ENCODE assay signal across 19 cellular contexts in genomic region chr15:85489773-85490493, GRCh38.
DNase-seq lines count a peak whose midpoint lies in the region; ATAC-seq and TF ChIP-seq lines count a peak whose summit lies in the region.
"Had no signal": no experiment of that assay in that cellular context is flagged by ENCODE, and none has a peak within 500 bp of the region (broad histone marks: within the 10 kb centered on the region; RNA-seq: fewer than 3 reads in every experiment).

No MANE protein-coding gene starts in this region.

- H3K4me3 Mint-ChIP-seq in CD4-positive, alpha-beta memory T cell: peak overlapping the region in 3 of 8 donors; percentile 13 to 41 (median 22)
- H3K4me3 Mint-ChIP-seq: WTC11 had no signal

- H3K9me3 ChIP-seq in CD4-positive, alpha-beta memory T cell (ENCODE audit: control insufficient read depth in 1 of 2, low read length in 2 of 2): no peaks in the 10 kb centered on the region
- H3K9me3 ChIP-seq in OCI-LY3 (ENCODE audit: insufficient read depth, low read length) (no peaks in the 10 kb centered on the region), A673 (ENCODE audit: low read depth, low read length, poor library complexity, severe bottlenecking) (no peaks in the 10 kb centered on the region), body of pancreas (no peaks in the 10 kb centered on the region)
- H3K9me3 ChIP-seq: BE2C, breast epithelium had no signal

- 74 to 77% methylated on average over 3 of the region's 3 CpGs for WGBS in body of pancreas, 2 donors

- peaks cover 3% of the 10 kb centered on the region for H3K36me3 ChIP-seq in CD4-positive, alpha-beta memory T cell (ENCODE audit: insufficient read depth, low read length)
- H3K36me3 ChIP-seq in OCI-LY3 (replicated peaks; ENCODE audit: low read depth, low read length): no peaks in the 10 kb centered on the region
- no peaks in the 10 kb centered on the region for H3K36me3 ChIP-seq in A673 (ENCODE audit: insufficient read depth, low read length, poor library complexity, severe bottlenecking)
- no peaks in the 10 kb centered on the region for H3K36me3 ChIP-seq in body of pancreas (replicated peaks in 1 of 2; ENCODE audit: insufficient read depth in 1 of 2, low read depth in 2 of 2)
- H3K36me3 ChIP-seq: BE2C, breast epithelium had no signal

- H3K4me1 ChIP-seq in CD4-positive, alpha-beta memory T cell (ENCODE audit: insufficient read depth, low read length): peaks cover 47% of the 10 kb centered on the region
- H3K4me1 ChIP-seq in OCI-LY3 (ENCODE audit: low read length): peaks cover 48% of the 10 kb centered on the region
- H3K4me1 ChIP-seq in A673 (ENCODE audit: insufficient read depth, low read length, poor library complexity, severe bottlenecking): peaks cover 11% of the 10 kb centered on the region
- peaks cover 14% of the 10 kb centered on the region for H3K4me1 ChIP-seq in body of pancreas
- H3K4me1 ChIP-seq: breast epithelium had no signal

- CTCF ChIA-PET in CD4-positive, alpha-beta memory T cell (lab: Charles Lee; ENCODE audit: partially characterized antibody): interaction anchor here (0.6 to 5.0 kb wide), 9 partner anchors 11 to 1291 kb away, joined by 3 to 36 read pairs (median 6); no protein-coding TSS in a partner anchor
- CTCF ChIA-PET in A673 (lab: Charles Lee): interaction anchor here (1.5 kb wide), 1 partner anchor 10 kb away, joined by 4 read pairs; no protein-coding TSS in a partner anchor

- POLR2A ChIA-PET in CD4-positive, alpha-beta memory T cell (lab: Charles Lee; ENCODE audit: partially characterized antibody): interaction anchor here (0.9 kb wide), 2 partner anchors 10 to 17 kb away, joined by 3 read pairs; no protein-coding TSS in a partner anchor
- POLR2A ChIA-PET in A673 (lab: Charles Lee; ENCODE audit: low non-redundant PET): no interaction called here

- H3K36me3 Mint-ChIP-seq in CD4-positive, alpha-beta memory T cell: peaks cover 21 to 24% of the 10 kb centered on the region in 2 donors
- H3K36me3 Mint-ChIP-seq: WTC11 had no signal

- peaks cover 53% of the 10 kb centered on the region for H4K20me1 ChIP-seq in OCI-LY3 (ENCODE audit: insufficient read depth, low read length)

- no peak overlapping the region for H2AFZ ChIP-seq in OCI-LY3 (ENCODE audit: low read depth, low read length)

- H3K9me3 Mint-ChIP-seq in CD4-positive, alpha-beta memory T cell: no peaks in the 10 kb centered on the region
- H3K9me3 Mint-ChIP-seq: WTC11 had no signal

- no peak for DNase-seq in CD4-positive, alpha-beta memory T cell
- DNase-seq in kidney tubule cell (ENCODE audit: low spot score): peak; percentile 38
- no peak for DNase-seq in A673 (ENCODE audit: low spot score)
- DNase-seq in body of pancreas: no peak
- DNase-seq in posterior cingulate gyrus: no peak
- DNase-seq: activated naive CD4-positive, alpha-beta T cell treated with anti-CD3 and anti-CD28 coated beads, Interleukin-2, amount 50 U/mL, for 16 hours; BE2C; DMS79 treated with DMSO at 0.1 percent for 48 hours; effector memory CD4-positive, alpha-beta T cell; NCI-H1092; RPMI8226; substantia nigra; SW 1271 had no signal

- H3K79me2 ChIP-seq in OCI-LY3 (ENCODE audit: low read length): no peaks in the 10 kb centered on the region

- no peaks in the 10 kb centered on the region for H3K27me3 Mint-ChIP-seq in CD4-positive, alpha-beta memory T cell

- H3K4me1 Mint-ChIP-seq in CD4-positive, alpha-beta memory T cell: peaks cover 52 to 72% (median 60%) of the 10 kb centered on the region in 4 donors

- H3K27me3 ChIP-seq in CD4-positive, alpha-beta memory T cell (ENCODE audit: insufficient read depth, low read length): no peaks in the 10 kb centered on the region
- H3K27me3 ChIP-seq in OCI-LY3 (ENCODE audit: low read depth, low read length) (0 out of 2 replicates have a peak, but pooled peaks cover 3% of the 10 kb centered on the region), A673 (replicated peaks; ENCODE audit: insufficient read depth, low read depth, low read length, poor library complexity) (no peaks in the 10 kb centered on the region), body of pancreas (no peaks in the 10 kb centered on the region)
- H3K27me3 ChIP-seq: BE2C, breast epithelium had no signal

- no peak overlapping the region for H3K27ac ChIP-seq in CD4-positive, alpha-beta memory T cell (ENCODE audit: low read depth, low read length)
- H3K27ac ChIP-seq in OCI-LY3 (ENCODE audit: low read length): no peak overlapping the region
- H3K27ac ChIP-seq in A673 (ENCODE audit: low read depth, low read length, poor library complexity, severe bottlenecking): no peak overlapping the region
- H3K27ac ChIP-seq in body of pancreas: no peak overlapping the region

- no peak overlapping the region for H3K4me3 ChIP-seq in CD4-positive, alpha-beta memory T cell (ENCODE audit: low read length in 2 of 2)
- H3K4me3 ChIP-seq in OCI-LY3 (ENCODE audit: low read length): no peak overlapping the region
- H3K4me3 ChIP-seq in A673 (ENCODE audit: low read depth, low read length, poor library complexity, severe bottlenecking): no peak overlapping the region
- no peak overlapping the region for H3K4me3 ChIP-seq in body of pancreas
- H3K4me3 ChIP-seq: breast epithelium, K562 had no signal

- ATAC-seq in GM18508 (IDR thresholded peaks at IDR 0.05; ENCODE audit: insufficient read depth, unreplicated experiment): peak; percentile 35
- no peak for ATAC-seq in HG03095 (IDR thresholded peaks at IDR 0.05; ENCODE audit: unreplicated experiment)
- no peak for ATAC-seq in body of pancreas
- ATAC-seq: K562, WTC11 had no signal

- H3K4me2 ChIP-seq in OCI-LY3 (ENCODE audit: low read length): peak overlapping the region; percentile 19

- no peak for TF ChIP-seq POLR2A in body of pancreas (IDR thresholded peaks at IDR 0.05)

- no peak overlapping the region for H3K9ac ChIP-seq in OCI-LY3 (ENCODE audit: low read length)

- no TSS peak for BruUV-seq in A673 (replicated peaks; lab: Mats Ljungman, UMichigan)

- intact Hi-C loops in CD4-positive, alpha-beta memory T cell (cut with micrococcal nuclease): loop anchor here (5.0 kb wide), 1 partner anchor 212 kb away; no protein-coding TSS in a partner anchor
- intact Hi-C loops in A673 (cut with micrococcal nuclease; ENCODE audit: unreplicated experiment): loop anchor here (5.0 kb wide), 2 partner anchors 237 to 352 kb away; no protein-coding TSS in a partner anchor
- intact Hi-C loops in body of pancreas (cut with DNase I): no loop called here
- intact Hi-C loops in posterior cingulate gyrus (cut with DNase I): no loop called here

- TF ChIP-seq CTCF in OCI-LY3 (IDR thresholded peaks at IDR 0.05; ENCODE audit: low read depth, low read length): no peak
- TF ChIP-seq CTCF in A673 (conservative IDR thresholded peaks at IDR 0.05; ENCODE audit: low read depth, low read length): no peak
- TF ChIP-seq CTCF in body of pancreas (IDR thresholded peaks at IDR 0.05): no peak

- H3K27ac Mint-ChIP-seq in CD4-positive, alpha-beta memory T cell: peak overlapping the region in 6 of 7 donors; percentile 2 to 48 (median 26)
- H3K27ac Mint-ChIP-seq: WTC11 had no signal

Comparison
In these comparisons a context has a peak if more than half of its experiments do, and no peak if none do; other contexts are left out.
1. intact Hi-C loops: an anchor here in CD4-positive, alpha-beta memory T cell (5.0 kb wide) and A673 (5.0 kb wide); none called in body of pancreas and posterior cingulate gyrus.